ENCODE assay signal across 8 cellular contexts in the genomic region with DNA sequence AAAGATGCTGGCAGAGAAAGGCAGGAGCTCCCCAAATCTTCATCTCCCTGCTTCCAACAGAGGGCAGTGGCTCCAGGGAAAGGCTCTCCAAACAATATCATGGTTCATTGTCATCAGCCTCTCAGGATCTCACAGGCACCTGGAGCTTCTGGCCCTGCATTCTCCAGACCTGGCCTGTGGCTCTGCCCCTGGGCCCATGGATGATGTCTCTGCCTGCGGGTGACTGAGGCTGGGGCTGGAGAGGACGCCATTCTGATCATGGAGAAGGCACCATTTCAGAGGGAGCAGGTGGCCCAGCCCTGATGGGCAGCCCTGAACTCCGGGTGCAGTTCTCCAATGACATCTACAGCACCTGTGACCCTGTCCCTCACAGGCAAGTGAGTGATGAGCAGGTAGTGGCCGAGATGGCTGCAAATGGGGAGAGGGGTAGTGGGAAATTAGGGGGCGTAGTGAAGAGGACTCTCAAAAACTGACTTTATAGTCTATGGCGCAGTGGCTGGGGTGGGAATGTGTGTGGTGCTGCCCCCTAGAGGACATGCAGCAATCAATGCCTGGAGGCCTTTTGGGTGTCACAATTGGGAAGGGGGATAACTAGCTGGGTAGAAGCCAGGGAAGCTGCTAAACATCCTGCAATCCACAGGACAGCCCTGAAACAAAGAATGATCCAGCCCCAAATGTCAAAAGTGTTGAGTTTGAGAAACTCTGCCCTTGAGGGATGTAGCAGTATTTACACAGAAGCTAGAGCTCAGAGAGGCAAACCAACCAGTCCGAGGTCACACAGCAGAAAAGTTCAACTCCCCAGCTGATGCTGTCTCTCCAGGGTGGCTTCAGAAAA. TPM values are rescaled to one million over a fixed set of nuclear protein-coding genes. Genes with fewer than 3 reads are reported as not detected.
DNase-seq lines count a peak whose midpoint lies in the region; ATAC-seq and TF ChIP-seq lines count a peak whose summit lies in the region.

No MANE protein-coding gene starts in this region.

- POLR2A ChIA-PET in PC-9 (lab: Charles Lee; ENCODE audit: unreplicated experiment), result interaction anchor here (0.6 to 1.0 kb wide), 2 partner anchors 148 to 216 kb away, joined by 3 read pairs; no protein-coding TSS in a partner anchor

- no peak overlapping the region for H2AFZ ChIP-seq in PC-9

- H3K9me2 ChIP-seq in PC-9 (ENCODE audit: insufficient read depth), result no peaks in the 10 kb centered on the region

- CTCF ChIA-PET in PC-9 (lab: Charles Lee), result interaction anchor here (0.6 to 1.0 kb wide), 4 partner anchors 12 to 118 kb away, joined by 3 to 5 read pairs (median 3); no protein-coding TSS in a partner anchor

- H3K9me3 ChIP-seq in PC-9 (ENCODE audit: insufficient read depth, low read depth), result no peaks in the 10 kb centered on the region

- 0 out of 2 replicates have a peak, but pooled peaks cover 4% of the 10 kb centered on the region for H4K20me1 ChIP-seq in PC-9 (ENCODE audit: insufficient read depth)

- in situ Hi-C loops in astrocyte of the cerebellum (cut with HindIII; ENCODE audit: low sequenced_read_pairs), result no loop called here

- H3K27me3 ChIP-seq in PC-9 (ENCODE audit: insufficient read depth, low read depth), result no peaks in the 10 kb centered on the region

- 0 out of 2 replicates have a peak overlapping the region, but pooled peaks have one; percentile 12 for H3K4me2 ChIP-seq in PC-9

- no peak overlapping the region for H3K27ac ChIP-seq in PC-9

- TF ChIP-seq CTCF in PC-9 (conservative IDR thresholded peaks at IDR 0.05), result peak; percentile 82
- peak; percentile 71 for TF ChIP-seq CTCF in astrocyte of the cerebellum (IDR thresholded peaks at IDR 0.05; ENCODE audit: low read depth, low read length, missing control alignments)

- peaks cover 18% of the 10 kb centered on the region for H3K4me1 ChIP-seq in PC-9 (replicated peaks; ENCODE audit: insufficient read depth)

- H3K4me3 ChIP-seq in PC-9, result no peak overlapping the region
- H3K4me3 ChIP-seq in astrocyte of the cerebellum (ENCODE audit: low read depth, low read length), result peak overlapping the region; percentile 93

- ATAC-seq in HG02938 (IDR thresholded peaks at IDR 0.05; ENCODE audit: unreplicated experiment), result no peak

- no peaks in the 10 kb centered on the region for H3K79me2 ChIP-seq in PC-9 (ENCODE audit: low read depth)

- peak; percentile 9 for DNase-seq in activated CD4-positive, CD25-positive, alpha-beta regulatory T cell treated with anti-CD3 and anti-CD28 coated beads, Interleukin-2, amount 50 U/mL, for 16 hours (ENCODE audit: low read depth, low spot score)
- no peak for DNase-seq in activated CD4-positive, CD25-positive, alpha-beta regulatory T cell (lab: John Stamatoyannopoulos, UW)
- DNase-seq in PC-9, result peak in 1 of 2 experiments; percentile 33
- no peak for DNase-seq in astrocyte of the cerebellum (ENCODE audit: low read depth)
- peak; percentile 79 for DNase-seq in iPS-NIHi11 (ENCODE audit: low spot score)
- DNase-seq in stimulated activated CD4-positive, alpha-beta T cell treated with anti-CD3 and anti-CD28 coated beads, Interleukin-4, amount 100 ng/mL, for 1 hour, result peak; percentile 47
- DNase-seq in effector CD8-positive, alpha-beta T cell (lab: John Stamatoyannopoulos, UW), result no peak

- intact Hi-C loops in PC-9 (cut with micrococcal nuclease; ENCODE audit: unreplicated experiment), result loop anchor here (5.0 kb wide), 3 partner anchors 89 to 264 kb away; partner anchors contain the start of gene STK10

- BruUV-seq in PC-9 (replicated peaks; lab: Mats Ljungman, UMichigan), result no TSS peak

- H3F3A ChIP-seq in PC-9 (ENCODE audit: insufficient read depth, low read depth), result peaks cover 9% of the 10 kb centered on the region; the same call in 1 of the 2 replicates

- no peaks in the 10 kb centered on the region for H3K36me3 ChIP-seq in PC-9 (ENCODE audit: low read depth)

RNA-seq across cellular contexts. Expression of gene SH3PXD2B, which starts 3.2 kb away (rescaled TPM):
- total RNA-seq in PC-9 (2021), result 26.1 and 29.3 TPM in 2 replicates

Comparison
In these comparisons a context has a peak if more than half of its experiments do, and no peak if none do; other contexts are left out.
1. DNase-seq: peak in activated CD4-positive, CD25-positive, alpha-beta regulatory T cell treated with anti-CD3 and anti-CD28 coated beads, Interleukin-2, amount 50 U/mL, for 16 hours (single experiment), iPS-NIHi11 (single experiment) and stimulated activated CD4-positive, alpha-beta T cell treated with anti-CD3 and anti-CD28 coated beads, Interleukin-4, amount 100 ng/mL, for 1 hour (single experiment); none in activated CD4-positive, CD25-positive, alpha-beta regulatory T cell (0 of 4), astrocyte of the cerebellum (single experiment) and effector CD8-positive, alpha-beta T cell (single experiment).